ENCODE assay signal across 14 cellular contexts in the genomic region with DNA sequence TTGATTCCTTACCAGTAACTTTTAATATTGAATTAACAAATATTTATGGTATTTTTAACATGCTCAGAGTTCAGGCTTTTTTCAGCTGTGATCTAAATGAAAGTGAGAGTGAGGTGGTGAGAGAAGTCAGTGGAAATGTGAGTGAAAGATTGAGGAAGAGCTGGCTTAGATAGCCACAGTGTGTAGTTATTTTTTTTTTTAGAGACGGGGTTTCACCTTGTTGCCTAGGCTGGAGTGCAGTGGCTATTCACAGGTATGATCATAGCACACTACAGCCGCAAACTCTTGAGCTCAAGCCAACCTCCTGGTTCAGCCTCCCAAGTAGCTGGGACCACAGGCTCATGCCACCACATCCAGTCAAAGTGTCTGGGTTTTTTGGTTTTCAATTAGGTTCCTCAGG.
DNase-seq lines count a peak whose midpoint lies in the region; ATAC-seq lines count a peak whose summit lies in the region.
"Had no signal": no experiment of that assay in that cellular context is flagged by ENCODE, and none has a peak within 500 bp of the region (broad histone marks: within the 10 kb centered on the region; RNA-seq: fewer than 3 reads in every experiment).

No MANE protein-coding gene starts in this region.

- no peak overlapping the region for H3K4me3 Mint-ChIP-seq in memory B cell
- H3K4me3 Mint-ChIP-seq: activated naive CD4-positive, alpha-beta T cell treated with anti-CD3 and anti-CD28 coated beads for 36 hours; natural killer cell treated with Interleukin-12 subunit alpha and Interleukin-12 subunit beta and Interleukin-15 and Interleukin-18, amount 100 ng/mL, for 72 hours had no signal

- H3K27me3 Mint-ChIP-seq in memory B cell = no peaks in the 10 kb centered on the region
- H3K27me3 Mint-ChIP-seq: natural killer cell treated with Interleukin-12 subunit alpha and Interleukin-12 subunit beta and Interleukin-15 and Interleukin-18, amount 100 ng/mL, for 72 hours had no signal

- peaks cover 19% of the 10 kb centered on the region for H3K4me1 Mint-ChIP-seq in memory B cell

- peaks cover 4% of the 10 kb centered on the region for H3K36me3 Mint-ChIP-seq in memory B cell
- H3K36me3 Mint-ChIP-seq: natural killer cell treated with Interleukin-12 subunit alpha and Interleukin-12 subunit beta and Interleukin-15 and Interleukin-18, amount 100 ng/mL, for 72 hours had no signal

- H3K9me3 Mint-ChIP-seq in memory B cell = no peaks in the 10 kb centered on the region
- H3K9me3 Mint-ChIP-seq: activated naive CD4-positive, alpha-beta T cell treated with anti-CD3 and anti-CD28 coated beads for 36 hours; natural killer cell treated with Interleukin-12 subunit alpha and Interleukin-12 subunit beta and Interleukin-15 and Interleukin-18, amount 100 ng/mL, for 72 hours had no signal

- DNase-seq in memory B cell (ENCODE audit: low spot score in 2 of 2) = no peak
- no peak for DNase-seq in Ammon's horn (ENCODE audit: low spot score)
- DNase-seq in DMS 273 treated with DMSO at 0.1 percent for 48 hours (lab: John Stamatoyannopoulos, UW) = no peak
- DNase-seq in amniotic stem cell (lab: John Stamatoyannopoulos, UW) = no peak
- no peak for DNase-seq in retina
- DNase-seq: activated CD4-positive, CD25-positive, alpha-beta regulatory T cell treated with anti-CD3 and anti-CD28 coated beads, Interleukin-2, amount 50 U/mL, for 72 hours; activated naive CD4-positive, alpha-beta T cell treated with anti-CD3 and anti-CD28 coated beads for 36 hours; Caco-2; Kasumi-1; NCI-H446 treated with DMSO at 0.1 percent for 48 hours had no signal

- ATAC-seq in GM18870 (IDR thresholded peaks at IDR 0.05; ENCODE audit: unreplicated experiment) (peak; percentile 85), GM21528 (IDR thresholded peaks at IDR 0.05; ENCODE audit: low FRiP score, unreplicated experiment) (peak; percentile 77), HG03280 (IDR thresholded peaks at IDR 0.05; ENCODE audit: unreplicated experiment) (peak; percentile 59), memory B cell (ENCODE audit: low read depth) (peak; percentile 62)
- ATAC-seq: natural killer cell treated with Interleukin-12 subunit alpha and Interleukin-12 subunit beta and Interleukin-15 and Interleukin-18, amount 100 ng/mL, for 72 hours had no signal

- peak overlapping the region; percentile 41 for H3K27ac Mint-ChIP-seq in memory B cell
